ENCODE assay signal across 1 cellular context in genomic region chr15:58622877-58623276, GRCh38.
TF ChIP-seq lines count a peak whose summit lies in the region.

No MANE protein-coding gene starts in this region.

TF ChIP-seq in GM23338, 12 proteins besides CTCF, POLR2A, EP300 and RAD21 (continued from another document):
- TF ChIP-seq, protein P1, sequence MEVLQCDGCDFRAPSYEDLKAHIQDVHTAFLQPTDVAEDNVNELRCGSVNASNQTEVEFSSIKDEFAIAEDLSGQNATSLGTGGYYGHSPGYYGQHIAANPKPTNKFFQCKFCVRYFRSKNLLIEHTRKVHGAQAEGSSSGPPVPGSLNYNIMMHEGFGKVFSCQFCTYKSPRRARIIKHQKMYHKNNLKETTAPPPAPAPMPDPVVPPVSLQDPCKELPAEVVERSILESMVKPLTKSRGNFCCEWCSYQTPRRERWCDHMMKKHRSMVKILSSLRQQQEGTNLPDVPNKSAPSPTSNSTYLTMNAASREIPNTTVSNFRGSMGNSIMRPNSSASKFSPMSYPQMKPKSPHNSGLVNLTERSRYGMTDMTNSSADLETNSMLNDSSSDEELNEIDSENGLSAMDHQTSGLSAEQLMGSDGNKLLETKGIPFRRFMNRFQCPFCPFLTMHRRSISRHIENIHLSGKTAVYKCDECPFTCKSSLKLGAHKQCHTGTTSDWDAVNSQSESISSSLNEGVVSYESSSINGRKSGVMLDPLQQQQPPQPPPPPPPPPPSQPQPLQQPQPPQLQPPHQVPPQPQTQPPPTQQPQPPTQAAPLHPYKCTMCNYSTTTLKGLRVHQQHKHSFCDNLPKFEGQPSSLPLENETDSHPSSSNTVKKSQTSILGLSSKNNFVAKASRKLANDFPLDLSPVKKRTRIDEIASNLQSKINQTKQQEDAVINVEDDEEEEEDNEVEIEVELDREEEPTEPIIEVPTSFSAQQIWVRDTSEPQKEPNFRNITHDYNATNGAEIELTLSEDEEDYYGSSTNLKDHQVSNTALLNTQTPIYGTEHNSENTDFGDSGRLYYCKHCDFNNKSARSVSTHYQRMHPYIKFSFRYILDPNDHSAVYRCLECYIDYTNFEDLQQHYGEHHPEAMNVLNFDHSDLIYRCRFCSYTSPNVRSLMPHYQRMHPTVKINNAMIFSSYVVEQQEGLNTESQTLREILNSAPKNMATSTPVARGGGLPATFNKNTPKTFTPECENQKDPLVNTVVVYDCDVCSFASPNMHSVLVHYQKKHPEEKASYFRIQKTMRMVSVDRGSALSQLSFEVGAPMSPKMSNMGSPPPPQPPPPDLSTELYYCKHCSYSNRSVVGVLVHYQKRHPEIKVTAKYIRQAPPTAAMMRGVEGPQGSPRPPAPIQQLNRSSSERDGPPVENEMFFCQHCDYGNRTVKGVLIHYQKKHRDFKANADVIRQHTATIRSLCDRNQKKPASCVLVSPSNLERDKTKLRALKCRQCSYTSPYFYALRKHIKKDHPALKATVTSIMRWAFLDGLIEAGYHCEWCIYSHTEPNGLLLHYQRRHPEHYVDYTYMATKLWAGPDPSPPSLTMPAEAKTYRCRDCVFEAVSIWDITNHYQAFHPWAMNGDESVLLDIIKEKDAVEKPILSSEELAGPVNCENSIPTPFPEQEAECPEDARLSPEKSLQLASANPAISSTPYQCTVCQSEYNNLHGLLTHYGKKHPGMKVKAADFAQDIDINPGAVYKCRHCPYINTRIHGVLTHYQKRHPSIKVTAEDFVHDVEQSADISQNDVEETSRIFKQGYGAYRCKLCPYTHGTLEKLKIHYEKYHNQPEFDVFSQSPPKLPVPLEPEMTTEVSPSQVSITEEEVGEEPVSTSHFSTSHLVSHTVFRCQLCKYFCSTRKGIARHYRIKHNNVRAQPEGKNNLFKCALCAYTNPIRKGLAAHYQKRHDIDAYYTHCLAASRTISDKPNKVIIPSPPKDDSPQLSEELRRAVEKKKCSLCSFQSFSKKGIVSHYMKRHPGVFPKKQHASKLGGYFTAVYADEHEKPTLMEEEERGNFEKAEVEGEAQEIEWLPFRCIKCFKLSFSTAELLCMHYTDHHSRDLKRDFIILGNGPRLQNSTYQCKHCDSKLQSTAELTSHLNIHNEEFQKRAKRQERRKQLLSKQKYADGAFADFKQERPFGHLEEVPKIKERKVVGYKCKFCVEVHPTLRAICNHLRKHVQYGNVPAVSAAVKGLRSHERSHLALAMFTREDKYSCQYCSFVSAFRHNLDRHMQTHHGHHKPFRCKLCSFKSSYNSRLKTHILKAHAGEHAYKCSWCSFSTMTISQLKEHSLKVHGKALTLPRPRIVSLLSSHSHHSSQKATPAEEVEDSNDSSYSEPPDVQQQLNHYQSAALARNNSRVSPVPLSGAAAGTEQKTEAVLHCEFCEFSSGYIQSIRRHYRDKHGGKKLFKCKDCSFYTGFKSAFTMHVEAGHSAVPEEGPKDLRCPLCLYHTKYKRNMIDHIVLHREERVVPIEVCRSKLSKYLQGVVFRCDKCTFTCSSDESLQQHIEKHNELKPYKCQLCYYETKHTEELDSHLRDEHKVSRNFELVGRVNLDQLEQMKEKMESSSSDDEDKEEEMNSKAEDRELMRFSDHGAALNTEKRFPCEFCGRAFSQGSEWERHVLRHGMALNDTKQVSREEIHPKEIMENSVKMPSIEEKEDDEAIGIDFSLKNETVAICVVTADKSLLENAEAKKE (CRISPR knock-in tag; IDR thresholded peaks at IDR 0.05) = no peak
- TF ChIP-seq ZNF114 (CRISPR knock-in tag; IDR thresholded peaks at IDR 0.05) (no peak), CREB1 (CRISPR knock-in tag; IDR thresholded peaks at IDR 0.05; ENCODE audit: low read depth) (no peak), POLR2AphosphoS5 (IDR thresholded peaks at IDR 0.05; ENCODE audit: low read depth) (no peak), NANOG (IDR thresholded peaks at IDR 0.05; ENCODE audit: borderline replicate concordance) (no peak), ETS1 (IDR thresholded peaks at IDR 0.05) (no peak), EZH2 (IDR thresholded peaks at IDR 0.05; ENCODE audit: low read depth, unreplicated experiment) (no peak)
- TF ChIP-seq, protein P2, sequence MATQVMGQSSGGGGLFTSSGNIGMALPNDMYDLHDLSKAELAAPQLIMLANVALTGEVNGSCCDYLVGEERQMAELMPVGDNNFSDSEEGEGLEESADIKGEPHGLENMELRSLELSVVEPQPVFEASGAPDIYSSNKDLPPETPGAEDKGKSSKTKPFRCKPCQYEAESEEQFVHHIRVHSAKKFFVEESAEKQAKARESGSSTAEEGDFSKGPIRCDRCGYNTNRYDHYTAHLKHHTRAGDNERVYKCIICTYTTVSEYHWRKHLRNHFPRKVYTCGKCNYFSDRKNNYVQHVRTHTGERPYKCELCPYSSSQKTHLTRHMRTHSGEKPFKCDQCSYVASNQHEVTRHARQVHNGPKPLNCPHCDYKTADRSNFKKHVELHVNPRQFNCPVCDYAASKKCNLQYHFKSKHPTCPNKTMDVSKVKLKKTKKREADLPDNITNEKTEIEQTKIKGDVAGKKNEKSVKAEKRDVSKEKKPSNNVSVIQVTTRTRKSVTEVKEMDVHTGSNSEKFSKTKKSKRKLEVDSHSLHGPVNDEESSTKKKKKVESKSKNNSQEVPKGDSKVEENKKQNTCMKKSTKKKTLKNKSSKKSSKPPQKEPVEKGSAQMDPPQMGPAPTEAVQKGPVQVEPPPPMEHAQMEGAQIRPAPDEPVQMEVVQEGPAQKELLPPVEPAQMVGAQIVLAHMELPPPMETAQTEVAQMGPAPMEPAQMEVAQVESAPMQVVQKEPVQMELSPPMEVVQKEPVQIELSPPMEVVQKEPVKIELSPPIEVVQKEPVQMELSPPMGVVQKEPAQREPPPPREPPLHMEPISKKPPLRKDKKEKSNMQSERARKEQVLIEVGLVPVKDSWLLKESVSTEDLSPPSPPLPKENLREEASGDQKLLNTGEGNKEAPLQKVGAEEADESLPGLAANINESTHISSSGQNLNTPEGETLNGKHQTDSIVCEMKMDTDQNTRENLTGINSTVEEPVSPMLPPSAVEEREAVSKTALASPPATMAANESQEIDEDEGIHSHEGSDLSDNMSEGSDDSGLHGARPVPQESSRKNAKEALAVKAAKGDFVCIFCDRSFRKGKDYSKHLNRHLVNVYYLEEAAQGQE (IDR thresholded peaks at IDR 0.05; ENCODE audit: unreplicated experiment) = no peak
